In genomic region chr3:164064298-164064697, GRCh38 we compare ENCODE assay signal across 2 cellular contexts.
"Had no signal": no experiment of that assay in that cellular context is flagged by ENCODE, and none has a peak within 500 bp of the region (broad histone marks: within the 10 kb centered on the region; RNA-seq: fewer than 3 reads in every experiment).

No MANE protein-coding gene starts in this region.

- H3K4me3 ChIP-seq: GM12878 had no signal

- ATAC-seq: GM12878 had no signal

- DNase-seq: GF-D8 had no signal
